ENCODE assay signal across 8 cellular contexts in the genomic region with DNA sequence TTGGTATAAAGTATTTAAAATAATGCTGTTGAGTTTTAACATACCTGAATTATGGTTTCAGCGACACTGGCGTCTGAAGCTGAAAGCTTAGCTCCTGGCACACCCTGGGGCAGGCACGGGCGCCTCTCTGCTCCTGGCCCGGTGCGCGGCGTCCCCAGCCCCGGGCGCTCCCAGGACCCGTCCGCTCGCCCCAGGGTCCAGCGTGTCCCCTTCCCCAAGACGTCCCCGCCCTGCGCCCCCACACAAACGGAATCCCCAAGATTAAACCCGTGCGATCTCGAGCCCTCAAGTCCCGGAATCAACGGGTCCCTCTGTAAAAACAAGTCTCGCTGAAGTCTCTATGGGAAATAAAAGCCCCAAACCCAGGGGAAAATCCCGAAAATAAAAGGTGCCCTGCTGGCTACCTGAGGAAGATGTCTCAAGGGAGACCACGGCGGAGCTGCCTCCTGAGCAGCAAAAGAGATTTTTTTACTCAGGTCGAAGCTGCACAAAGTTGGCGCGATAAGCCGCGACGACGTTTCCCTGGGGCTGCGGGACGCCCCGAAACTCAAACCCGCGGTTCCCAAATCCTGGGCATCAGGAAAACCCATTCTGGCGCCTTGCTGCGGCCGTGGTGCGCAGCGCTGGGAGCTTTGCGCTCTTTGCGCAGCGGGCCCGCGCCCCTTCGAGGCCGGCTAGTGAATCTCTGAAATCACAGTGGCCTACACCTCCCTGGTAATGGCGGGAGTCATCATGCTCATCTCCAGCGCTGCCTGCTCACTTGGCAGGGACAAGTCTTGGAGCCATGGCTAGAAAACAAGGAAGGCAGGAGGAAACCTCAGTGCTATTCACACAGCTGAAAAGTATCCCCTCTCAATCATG. TPM values are rescaled to one million over a fixed set of nuclear protein-coding genes. Genes with fewer than 3 reads are reported as not detected.
A peak's percentile ranks its signal among the peaks of the same experiment; 100 is the strongest.
DNase-seq lines count a peak whose midpoint lies in the region; ATAC-seq and TF ChIP-seq lines count a peak whose summit lies in the region.

No MANE protein-coding gene starts in this region.

- peaks cover 37% of the 10 kb centered on the region for H3K27me3 Mint-ChIP-seq in CD8-positive, alpha-beta T cell (ENCODE audit: low read depth)
- H3K27me3 Mint-ChIP-seq in activated naive CD8-positive, alpha-beta T cell = peaks cover 41% of the 10 kb centered on the region

- no peak overlapping the region for H3K27ac Mint-ChIP-seq in CD8-positive, alpha-beta T cell
- H3K27ac Mint-ChIP-seq in activated naive CD8-positive, alpha-beta T cell = no peak overlapping the region

- H3K27ac ChIP-seq in CD8-positive, alpha-beta T cell (ENCODE audit: low read depth, low read length) = no peak overlapping the region
- H3K27ac ChIP-seq in substantia nigra (ENCODE audit: low read depth, low read length, poor library complexity, severe bottlenecking) = peak overlapping the region; percentile 58

- H3K36me3 ChIP-seq in CD8-positive, alpha-beta T cell (ENCODE audit: insufficient read depth, low read length) = no peaks in the 10 kb centered on the region
- H3K36me3 ChIP-seq in BE2C = no peaks in the 10 kb centered on the region

- H3K9me3 Mint-ChIP-seq in CD8-positive, alpha-beta T cell = no peaks in the 10 kb centered on the region
- no peaks in the 10 kb centered on the region for H3K9me3 Mint-ChIP-seq in activated naive CD8-positive, alpha-beta T cell (ENCODE audit: low read depth)

- H3K36me3 Mint-ChIP-seq in CD8-positive, alpha-beta T cell = no peaks in the 10 kb centered on the region
- no peaks in the 10 kb centered on the region for H3K36me3 Mint-ChIP-seq in activated naive CD8-positive, alpha-beta T cell

- peaks cover 3% of the 10 kb centered on the region for H3K27me3 ChIP-seq in CD8-positive, alpha-beta T cell (ENCODE audit: insufficient read depth, low read length)
- H3K27me3 ChIP-seq in BE2C = peaks cover 49% of the 10 kb centered on the region

- peak in 1 of 7 experiments; percentile 9 for DNase-seq in CD8-positive, alpha-beta T cell
- peak; percentile 69 for DNase-seq in left kidney (ENCODE audit: low read depth, low spot score)
- DNase-seq in substantia nigra (lab: John Stamatoyannopoulos, UW) = peak in 30 of 49 donors; percentile 5 to 55 (median 22)
- no peak for DNase-seq in BE2C
- no peak for DNase-seq in HT-29 (ENCODE audit: low spot score)
- DNase-seq in effector CD4-positive, alpha-beta T cell = no peak

- POLR2A ChIA-PET in CD8-positive, alpha-beta T cell (lab: Charles Lee) = interaction anchor here (0.7 kb wide), 1 partner anchor 53 kb away, joined by 3 read pairs; no protein-coding TSS in a partner anchor

- peaks cover 6% of the 10 kb centered on the region for H3K4me1 Mint-ChIP-seq in CD8-positive, alpha-beta T cell (ENCODE audit: low read depth)
- H3K4me1 Mint-ChIP-seq in activated naive CD8-positive, alpha-beta T cell (ENCODE audit: low read depth) = peaks cover 4% of the 10 kb centered on the region

- peak overlapping the region; percentile 64 for H3K4me3 Mint-ChIP-seq in CD8-positive, alpha-beta T cell
- peak overlapping the region; percentile 75 for H3K4me3 Mint-ChIP-seq in activated naive CD8-positive, alpha-beta T cell

- H3K4me3 ChIP-seq in CD8-positive, alpha-beta T cell (ENCODE audit: low read depth, low read length) = peak overlapping the region; percentile 38
- no peak overlapping the region for H3K4me3 ChIP-seq in BE2C (ENCODE audit: low read depth, low read length)

- no peak for TF ChIP-seq CTCF in CD8-positive, alpha-beta T cell (IDR thresholded peaks at IDR 0.05)
- no peak for TF ChIP-seq CTCF in BE2C (IDR thresholded peaks at IDR 0.05; ENCODE audit: low read depth, low read length)

- CTCF ChIA-PET in CD8-positive, alpha-beta T cell (lab: Charles Lee) = interaction anchor here (0.8 to 1.7 kb wide), 4 partner anchors 34 to 635 kb away, joined by 3 to 5 read pairs (median 4); no protein-coding TSS in a partner anchor

- peak; percentile 58 for ATAC-seq in CD8-positive, alpha-beta T cell
- peak; percentile 47 for ATAC-seq in GM21528 (IDR thresholded peaks at IDR 0.05; ENCODE audit: low FRiP score, unreplicated experiment)

- H3K4me1 ChIP-seq in CD8-positive, alpha-beta T cell (ENCODE audit: insufficient read depth, low read length) = no peaks in the 10 kb centered on the region
- H3K4me1 ChIP-seq in BE2C = no peaks in the 10 kb centered on the region; the same call in 1 of the 2 replicates

- intact Hi-C loops in CD8-positive, alpha-beta T cell (cut with DNase I, micrococcal nuclease) = no loop called here

- H3K9me3 ChIP-seq in CD8-positive, alpha-beta T cell (ENCODE audit: low read length) = no peaks in the 10 kb centered on the region
- H3K9me3 ChIP-seq in BE2C = no peaks in the 10 kb centered on the region

RNA-seq across cellular contexts. Expression of gene IFNA8, which starts 6.3 kb away (rescaled TPM):
- total RNA-seq in CD8-positive, alpha-beta T cell = not detected
- not detected for polyA plus RNA-seq in BE2C (2012; ENCODE audit: insufficient read depth, insufficient read length, low read depth)
- total RNA-seq in HT-29 (2014; rRNA removed; shearing (Covaris generic)) = not detected in 2 replicates

RNA-seq across cellular contexts. Expression of gene IFNA2, which starts 17.4 kb away (rescaled TPM):
- total RNA-seq in CD8-positive, alpha-beta T cell = not detected
- polyA plus RNA-seq in BE2C (2012; ENCODE audit: insufficient read depth, insufficient read length, low read depth) = not detected
- total RNA-seq in HT-29 (2014; rRNA removed; shearing (Covaris generic)) = not detected in 2 replicates

RNA-seq across cellular contexts. Expression of gene IFNA13, which starts 34.8 kb away (rescaled TPM):
- not detected for total RNA-seq in CD8-positive, alpha-beta T cell
- not detected for polyA plus RNA-seq in BE2C (2012; ENCODE audit: insufficient read depth, insufficient read length, low read depth)
- total RNA-seq in HT-29 (2014; rRNA removed; shearing (Covaris generic)) = not detected in 2 replicates

RNA-seq across cellular contexts. Expression of gene IFNA1, which starts 37.6 kb away (rescaled TPM):
- not detected for total RNA-seq in CD8-positive, alpha-beta T cell
- polyA plus RNA-seq in BE2C (2012; ENCODE audit: insufficient read depth, insufficient read length, low read depth) = not detected
- total RNA-seq in HT-29 (2014; rRNA removed; shearing (Covaris generic)) = not detected in 2 replicates

RNA-seq across cellular contexts. Expression of gene IFNA6, which starts 51.9 kb away (rescaled TPM):
- not detected for total RNA-seq in CD8-positive, alpha-beta T cell
- polyA plus RNA-seq in BE2C (2012; ENCODE audit: insufficient read depth, insufficient read length, low read depth) = not detected
- not detected in 2 replicates for total RNA-seq in HT-29 (2014; rRNA removed; shearing (Covaris generic))

Comparison
In these comparisons a context has a peak if more than half of its experiments do, and no peak if none do; other contexts are left out.
1. DNase-seq: peak in left kidney (single experiment) and substantia nigra (30 of 49); none in BE2C (single experiment), HT-29 (single experiment) and effector CD4-positive, alpha-beta T cell (single experiment).